In the genomic region with DNA sequence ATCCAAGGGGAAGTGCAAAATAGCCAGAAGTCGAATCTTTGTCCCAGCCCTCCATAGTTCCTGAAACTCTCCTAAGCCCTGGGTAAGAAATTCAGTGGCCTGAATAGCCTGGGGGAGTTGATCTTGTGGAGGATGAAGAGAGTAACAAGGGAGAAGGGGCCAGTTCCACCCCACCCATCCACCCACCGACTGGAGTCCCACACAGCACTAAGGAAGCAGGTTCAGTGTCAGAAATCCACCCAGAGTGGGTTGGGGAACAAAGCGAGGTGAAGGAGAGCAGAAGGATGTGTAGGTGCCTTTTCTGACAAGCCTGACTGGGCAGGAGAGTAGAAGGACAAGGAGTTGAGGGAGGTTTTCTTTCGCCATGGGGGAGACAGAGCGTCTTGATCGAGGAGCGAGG, we compare ENCODE assay signal across 35 cellular contexts.
"Had no signal": no experiment of that assay in that cellular context is flagged by ENCODE, and none has a peak within 500 bp of the region (broad histone marks: within the 10 kb centered on the region; RNA-seq: fewer than 3 reads in every experiment).

No MANE protein-coding gene starts in this region.

- H3K27me3 ChIP-seq: MG63 had no signal

- H3K9me3 ChIP-seq: MG63 had no signal

- H3K4me3 ChIP-seq: MG63 had no signal

- DNase-seq: Kasumi-1, MG63, MM.1S, MV-4-11, NCI-H1048, NCI-H1092, NCI-H1092 treated with DMSO at 0.1 percent for 48 hours, NCI-H1105, NCI-H1105 treated with DMSO at 0.1 percent for 48 hours, NCI-H1417, NCI-H1417 treated with DMSO at 0.1 percent for 48 hours, NCI-H1436, NCI-H1436 treated with DMSO at 0.1 percent for 48 hours, NCI-H146, NCI-H1694, NCI-H1694 treated with DMSO at 0.1 percent for 48 hours, NCI-H187, NCI-H187 treated with DMSO at 0.1 percent for 48 hours, NCI-H1930, NCI-H2029, NCI-H2029 treated with DMSO at 0.1 percent for 48 hours, NCI-H2081, NCI-H2081 treated with DMSO at 0.1 percent for 48 hours, NCI-H2107, NCI-H2171, NCI-H2171 treated with DMSO at 0.1 percent for 48 hours, NCI-H2227 treated with DMSO at 0.1 percent for 48 hours, NCI-H226, NCI-H345, NCI-H446, NCI-H446 treated with DMSO at 0.1 percent for 48 hours, NCI-H510A, NCI-H510A treated with DMSO at 0.1 percent for 48 hours, NCI-H524, NCI-H524 treated with DMSO at 0.1 percent for 48 hours had no signal

- H3K36me3 ChIP-seq: MG63 had no signal
